In the genomic region with DNA sequence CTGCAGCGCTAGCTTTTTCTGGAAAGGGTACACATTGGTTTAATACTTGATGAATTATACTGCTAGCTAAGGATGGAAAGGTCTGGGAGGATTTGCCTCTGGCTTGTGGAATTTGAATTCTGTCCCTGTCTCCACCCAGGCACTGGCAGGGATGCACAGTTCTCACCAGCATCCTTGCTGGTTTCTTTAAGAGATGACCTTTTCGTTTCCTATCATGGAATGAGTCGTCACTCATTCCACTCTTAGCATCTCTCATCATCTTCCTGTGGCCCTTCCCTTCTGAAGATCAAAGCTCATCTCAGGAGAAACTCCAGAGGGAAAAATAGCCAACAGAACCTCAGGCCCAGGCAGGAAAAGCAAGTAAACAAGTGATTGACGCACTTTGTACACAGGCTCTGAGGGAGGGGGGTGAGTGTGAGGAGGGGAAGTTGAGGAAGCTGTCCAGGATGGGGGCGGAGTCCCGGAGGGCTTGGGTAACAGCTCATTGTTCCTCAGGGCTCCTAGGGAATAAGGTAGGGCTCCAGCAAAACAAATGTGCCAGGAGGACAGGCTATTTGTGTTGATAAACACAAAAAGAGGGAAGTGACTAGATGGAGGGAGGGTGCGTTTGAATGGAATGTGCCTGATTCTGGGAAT, we compare ENCODE assay signal across 16 cellular contexts. TPM values are rescaled to one million over a fixed set of nuclear protein-coding genes. Genes with fewer than 3 reads are reported as not detected.
DNase-seq lines count a peak whose midpoint lies in the region; ATAC-seq and TF ChIP-seq lines count a peak whose summit lies in the region.
"Had no signal": no experiment of that assay in that cellular context is flagged by ENCODE, and none has a peak within 500 bp of the region (broad histone marks: within the 10 kb centered on the region; RNA-seq: fewer than 3 reads in every experiment).

No MANE protein-coding gene starts in this region.

- peak; percentile 53 to 56 for ATAC-seq in left cardiac atrium
- ATAC-seq in WTC11: peak; percentile 22; the same call in 1 of the 2 replicates
- peak; percentile 58 for ATAC-seq in esophagus mucosa
- ATAC-seq in stimulated activated naive B cell treated with anti-CD40 and anti-IgM and Interleukin-4, amounts not matched to agents 10 μg/mL and 1 μg/mL and 100 μg/mL, for 72 hours (replicated peaks): no peak
- ATAC-seq in GM21360 (IDR thresholded peaks at IDR 0.05; ENCODE audit: unreplicated experiment): no peak
- ATAC-seq: CD8-positive, alpha-beta T cell; GM12878 had no signal

- no peak for DNase-seq in left cardiac atrium
- DNase-seq in right atrium auricular region (ENCODE audit: low spot score): no peak
- no peak for DNase-seq in WTC11 (ENCODE audit: low spot score)
- no peak for DNase-seq in stimulated activated naive B cell treated with anti-CD40 and anti-IgM and Interleukin-4, amounts not matched to agents 10 μg/mL and 1 μg/mL and 100 μg/mL, for 72 hours
- no peak for DNase-seq in SIG-M5 (lab: John Stamatoyannopoulos, UW)
- no peak for DNase-seq in testis
- DNase-seq: Calu3; CD8-positive, alpha-beta T cell; DND-41; EL had no signal

- POLR2A ChIA-PET in WTC11 (lab: Charles Lee): interaction anchor here (0.6 kb wide), 1 partner anchor 8 kb away, joined by 3 read pairs; no protein-coding TSS in a partner anchor

- intact Hi-C loops in left cardiac atrium (cut with DNase I): no loop called here
- intact Hi-C loops in testis (cut with DNase I; ENCODE audit: low total_unique reads): no loop called here

- no peak overlapping the region for H3K4me3 Mint-ChIP-seq in WTC11
- H3K4me3 Mint-ChIP-seq in stimulated activated naive B cell treated with anti-CD40 and anti-IgM and Interleukin-4, amounts not matched to agents 10 μg/mL and 1 μg/mL and 100 μg/mL, for 72 hours: no peak overlapping the region
- H3K4me3 Mint-ChIP-seq: B cell; CD8-positive, alpha-beta T cell had no signal

- H3K27ac ChIP-seq in right atrium auricular region (no peak overlapping the region), testis (no peak overlapping the region)
- H3K27ac ChIP-seq: BLaER1 treated with 17β-estradiol and CSF1 and Interleukin-3, amounts not matched to agents 10 nM and 100 nM had no signal

- H3K4me1 Mint-ChIP-seq in WTC11: peaks cover 13% of the 10 kb centered on the region
- H3K4me1 Mint-ChIP-seq in stimulated activated naive B cell treated with anti-CD40 and anti-IgM and Interleukin-4, amounts not matched to agents 10 μg/mL and 1 μg/mL and 100 μg/mL, for 72 hours: peaks cover 0 to 10% of the 10 kb centered on the region in 2 donors
- H3K4me1 Mint-ChIP-seq: B cell had no signal

- H3K9me3 ChIP-seq in right atrium auricular region (peaks cover 0 to 12% of the 10 kb centered on the region in 2 donors), testis (no peaks in the 10 kb centered on the region)
- H3K9me3 ChIP-seq: HAP-1 had no signal

- no peak overlapping the region for H3K27ac Mint-ChIP-seq in WTC11
- H3K27ac Mint-ChIP-seq in stimulated activated naive B cell treated with anti-CD40 and anti-IgM and Interleukin-4, amounts not matched to agents 10 μg/mL and 1 μg/mL and 100 μg/mL, for 72 hours: peak overlapping the region; percentile 38
- H3K27ac Mint-ChIP-seq: B cell; CD8-positive, alpha-beta T cell had no signal

- WGBS in testis, 2 donors: 73 to 76% methylated on average over 7 of the region's 7 CpGs

- TF ChIP-seq CTCF in right atrium auricular region (IDR thresholded peaks at IDR 0.05) (no peak), WTC11 (IDR thresholded peaks at IDR 0.05) (no peak), testis (IDR thresholded peaks at IDR 0.05) (no peak)

- H3K27me3 ChIP-seq in right atrium auricular region: no peaks in the 10 kb centered on the region
- no peaks in the 10 kb centered on the region for H3K27me3 ChIP-seq in testis
- H3K27me3 ChIP-seq: BLaER1 treated with 17β-estradiol and CSF1 and Interleukin-3, amounts not matched to agents 10 nM and 100 nM had no signal

- peaks cover 4% of the 10 kb centered on the region; the same call in 1 of the 2 replicates for H3K9me3 Mint-ChIP-seq in WTC11
- peaks cover 6 to 7% of the 10 kb centered on the region in 2 donors for H3K9me3 Mint-ChIP-seq in stimulated activated naive B cell treated with anti-CD40 and anti-IgM and Interleukin-4, amounts not matched to agents 10 μg/mL and 1 μg/mL and 100 μg/mL, for 72 hours

- H3K36me3 Mint-ChIP-seq in WTC11: no peaks in the 10 kb centered on the region
- peaks cover 0 to 2% of the 10 kb centered on the region in 2 donors for H3K36me3 Mint-ChIP-seq in stimulated activated naive B cell treated with anti-CD40 and anti-IgM and Interleukin-4, amounts not matched to agents 10 μg/mL and 1 μg/mL and 100 μg/mL, for 72 hours
- H3K36me3 Mint-ChIP-seq: CD8-positive, alpha-beta T cell had no signal

- H3K36me3 ChIP-seq in right atrium auricular region: no peaks in the 10 kb centered on the region
- H3K36me3 ChIP-seq in testis (ENCODE audit: low read depth, missing control alignments): no peaks in the 10 kb centered on the region
- H3K36me3 ChIP-seq: BLaER1 treated with 17β-estradiol and CSF1 and Interleukin-3, amounts not matched to agents 10 nM and 100 nM; HAP-1 had no signal

- H3K4me3 ChIP-seq in right atrium auricular region (no peak overlapping the region), testis (no peak overlapping the region)
- H3K4me3 ChIP-seq: BLaER1 treated with 17β-estradiol and CSF1 and Interleukin-3, amounts not matched to agents 10 nM and 100 nM; GM12878; HAP-1 had no signal

- CTCF ChIA-PET in WTC11 (lab: Charles Lee): interaction anchor here (0.5 to 1.2 kb wide), 4 partner anchors 26 to 311 kb away, joined by 3 to 5 read pairs (median 4); partner anchors contain the start of gene SAYSD1

- no peaks in the 10 kb centered on the region; the same call in 1 of the 2 replicates for H3K27me3 Mint-ChIP-seq in WTC11 (ENCODE audit: low read depth)
- peaks cover 25 to 31% of the 10 kb centered on the region in 2 donors for H3K27me3 Mint-ChIP-seq in stimulated activated naive B cell treated with anti-CD40 and anti-IgM and Interleukin-4, amounts not matched to agents 10 μg/mL and 1 μg/mL and 100 μg/mL, for 72 hours

- no peaks in the 10 kb centered on the region for H3K4me1 ChIP-seq in right atrium auricular region
- H3K4me1 ChIP-seq in testis: no peaks in the 10 kb centered on the region
- H3K4me1 ChIP-seq: BLaER1 treated with 17β-estradiol and CSF1 and Interleukin-3, amounts not matched to agents 10 nM and 100 nM; HAP-1 had no signal

- no peak for TF ChIP-seq POLR2A in testis (IDR thresholded peaks at IDR 0.05)

TF ChIP-seq in WTC11, 78 proteins besides CTCF, POLR2A, EP300 and RAD21:
- TF ChIP-seq NFE2L1 (CRISPR knock-in tag; IDR thresholded peaks at IDR 0.05): no peak
- TF ChIP-seq ZNF423 (CRISPR knock-in tag; IDR thresholded peaks at IDR 0.05): no peak
- no peak for TF ChIP-seq SMAD3 (CRISPR knock-in tag; IDR thresholded peaks at IDR 0.05; ENCODE audit: borderline replicate concordance)
- TF ChIP-seq, protein P1, sequence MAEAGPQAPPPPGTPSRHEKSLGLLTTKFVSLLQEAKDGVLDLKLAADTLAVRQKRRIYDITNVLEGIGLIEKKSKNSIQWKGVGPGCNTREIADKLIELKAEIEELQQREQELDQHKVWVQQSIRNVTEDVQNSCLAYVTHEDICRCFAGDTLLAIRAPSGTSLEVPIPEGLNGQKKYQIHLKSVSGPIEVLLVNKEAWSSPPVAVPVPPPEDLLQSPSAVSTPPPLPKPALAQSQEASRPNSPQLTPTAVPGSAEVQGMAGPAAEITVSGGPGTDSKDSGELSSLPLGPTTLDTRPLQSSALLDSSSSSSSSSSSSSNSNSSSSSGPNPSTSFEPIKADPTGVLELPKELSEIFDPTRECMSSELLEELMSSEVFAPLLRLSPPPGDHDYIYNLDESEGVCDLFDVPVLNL (CRISPR knock-in tag; IDR thresholded peaks at IDR 0.05; ENCODE audit: borderline replicate concordance, low read depth): no peak
- no peak for TF ChIP-seq RELA (CRISPR knock-in tag; IDR thresholded peaks at IDR 0.05; ENCODE audit: borderline replicate concordance)

RNA-seq across cellular contexts. Expression of gene SAYSD1, which starts 25.7 kb away (rescaled TPM):
- total RNA-seq in left cardiac atrium (10 to 100 TPM in 1 of 2 donors, 1 to 10 TPM in 1; 9.2 to 10.8 TPM), right atrium auricular region (10 to 100 TPM; 10.3 to 10.5 TPM), WTC11 (2021) (6.9 to 7.7 TPM (median 7.4 TPM) in 3 replicates), esophagus mucosa (8.9 TPM), testis (10 to 100 TPM; 57.2 to 68.4 TPM)
- polyA plus RNA-seq in testis (ENCODE audit: insufficient read depth, low read depth, low replicate concordance): 122 TPM

Comparison
In these comparisons a context has a peak if more than half of its experiments do, and no peak if none do; other contexts are left out.
1. ATAC-seq: peak in left cardiac atrium (2 of 2), WTC11 (single experiment) and esophagus mucosa (single experiment); none in stimulated activated naive B cell treated with anti-CD40 and anti-IgM and Interleukin-4, amounts not matched to agents 10 μg/mL and 1 μg/mL and 100 μg/mL, for 72 hours (0 of 2) and GM21360 (single experiment).